Comparison of ENCODE assay signal across 8 cellular contexts in the genomic region with DNA sequence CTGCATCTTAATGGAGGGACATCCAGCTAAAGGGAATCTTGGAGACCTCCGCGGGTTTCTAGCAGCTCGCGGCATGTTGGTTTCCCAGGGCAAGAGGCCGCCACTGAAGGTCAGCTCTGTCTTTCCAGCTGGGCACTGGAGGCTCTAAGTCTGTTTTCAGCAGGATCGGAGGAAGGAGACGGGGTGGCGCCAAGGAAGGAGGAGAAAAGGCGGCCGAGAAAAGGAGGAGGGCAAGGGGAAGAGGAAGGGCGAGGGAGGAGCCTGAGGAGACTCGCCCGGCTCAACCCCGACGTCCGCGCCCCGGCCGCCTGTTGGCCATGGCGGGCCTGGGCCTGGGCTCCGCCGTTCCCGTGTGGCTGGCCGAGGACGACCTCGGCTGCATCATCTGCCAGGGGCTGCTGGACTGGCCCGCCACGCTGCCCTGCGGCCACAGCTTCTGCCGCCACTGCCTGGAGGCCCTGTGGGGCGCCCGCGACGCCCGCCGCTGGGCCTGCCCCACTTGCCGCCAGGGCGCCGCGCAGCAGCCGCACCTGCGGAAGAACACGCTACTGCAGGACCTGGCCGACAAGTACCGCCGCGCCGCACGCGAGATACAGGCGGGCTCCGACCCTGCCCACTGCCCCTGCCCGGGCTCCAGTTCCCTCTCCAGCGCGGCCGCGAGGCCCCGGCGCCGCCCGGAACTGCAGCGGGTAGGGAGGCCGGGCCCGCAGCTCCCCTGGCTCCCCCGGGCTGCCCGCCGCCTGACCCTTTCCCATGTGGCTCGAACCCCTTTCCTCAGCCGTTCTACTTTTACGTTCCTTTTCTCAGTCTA. TPM values are rescaled to one million over a fixed set of nuclear protein-coding genes. Genes with fewer than 3 reads are reported as not detected.
DNase-seq lines count a peak whose midpoint lies in the region; ATAC-seq lines count a peak whose summit lies in the region.

TSS of gene RNF135 (plus strand) at position 283 of the 811 bp plus-strand sequence. CDS start at position 318, 35 bp downstream.

- peak within 1 kb of the TSS; percentile 85 for H3K9ac ChIP-seq in HUES48 (ENCODE audit: low read depth, low read length)

- ATAC-seq in GM19467 (IDR thresholded peaks at IDR 0.05; ENCODE audit: unreplicated experiment): peak; percentile 57

- DNase-seq in COLO668 (lab: John Stamatoyannopoulos, UW; ENCODE audit: unreplicated experiment): peak; percentile 75
- DNase-seq in SW 1271 (lab: John Stamatoyannopoulos, UW): peak; percentile 62 to 91
- DNase-seq in cardiac septum (ENCODE audit: low spot score): peak; percentile 93
- peak; percentile 65 for DNase-seq in pons (ENCODE audit: low spot score)
- peak; percentile 90 for DNase-seq in ureter (ENCODE audit: low spot score)

- no peaks in the 10 kb centered on the region for H3K9me3 ChIP-seq in HUES48 (ENCODE audit: control insufficient read depth, insufficient read depth, low read length)

- 0 to 1% (median 1%) methylated on average over 57 to 70 of the region's 70 CpGs for WGBS in adipose tissue, 3 donors

- intact Hi-C loops in cardiac septum (cut with DNase I): loop anchor here (5.0 kb wide), 1 partner anchor 64 kb away; the partner anchor contains the start of gene TEFM

- peak within 1 kb of the TSS; percentile 93 for H3K27ac ChIP-seq in HUES48 (ENCODE audit: low read depth, low read length)
- peak within 1 kb of the TSS; percentile 22 for H3K27ac ChIP-seq in adipose tissue (ENCODE audit: low read depth, low read length)

- H3K36me3 ChIP-seq in HUES48 (ENCODE audit: control insufficient read depth, insufficient read depth, low read length): peaks cover 6% of the 10 kb centered on the region

- no peaks in the 10 kb centered on the region; the same call in 1 of the 2 replicates for H3K27me3 ChIP-seq in HUES48 (ENCODE audit: control insufficient read depth, insufficient read depth, low read length)

- no peaks in the 10 kb centered on the region for H3K4me1 ChIP-seq in HUES48 (ENCODE audit: control insufficient read depth, insufficient read depth, low read length)

- H3K4me3 ChIP-seq in HUES48 (ENCODE audit: low read depth, low read length): peak within 1 kb of the TSS; percentile 73

RNA-seq across cellular contexts. Expression of gene RNF135, which starts in this region (rescaled TPM):
- 10 to 100 TPM; 10.7 to 27.2 (median 20.1) TPM for polyA plus RNA-seq in adipose tissue
- 4.8 TPM for total RNA-seq in cardiac septum
- total RNA-seq in ureter: 22.3 TPM

Comparison
In these comparisons a context has a peak if more than half of its experiments do, and no peak if none do; other contexts are left out.
1. Peak in every context shown above with its lines: DNase-seq, ATAC-seq, H3K4me3 ChIP-seq and H3K27ac ChIP-seq.